23 cellular contexts compared by ENCODE assay signal in genomic region chr9:85964526-85964925, GRCh38. TPM values are rescaled to one million over a fixed set of nuclear protein-coding genes. Genes with fewer than 3 reads are reported as not detected.
DNase-seq lines count a peak whose midpoint lies in the region; ATAC-seq, FAIRE-seq and TF ChIP-seq lines count a peak whose summit lies in the region.
"Had no signal": no experiment of that assay in that cellular context is flagged by ENCODE, and none has a peak within 500 bp of the region (broad histone marks: within the 10 kb centered on the region; RNA-seq: fewer than 3 reads in every experiment).

No MANE protein-coding gene starts in this region.

- H2BK5ac ChIP-seq in H9 (ENCODE audit: insufficient read length, low read length) = no peak overlapping the region

- no peak overlapping the region for H3K14ac ChIP-seq in H9 (ENCODE audit: insufficient read depth, low read length)

- H3K4me3 Mint-ChIP-seq in activated CD8-positive, alpha-beta memory T cell treated with anti-CD3 and anti-CD28 coated beads, Interleukin-2, amount 10 ng/mL, durations not matched to agents 7 days and 5 days = no peak overlapping the region
- no peak overlapping the region for H3K4me3 Mint-ChIP-seq in H9
- H3K4me3 Mint-ChIP-seq in WTC11 = no peak overlapping the region
- H3K4me3 Mint-ChIP-seq: CD4-positive, CD25-positive, alpha-beta regulatory T cell; CD8-positive, alpha-beta memory T cell; HFFc6; IgD-negative memory B cell had no signal

- no peak overlapping the region for H3K56ac ChIP-seq in H9 (ENCODE audit: insufficient read length, low read depth, low read length)

- no peak for ATAC-seq in activated CD8-positive, alpha-beta memory T cell treated with anti-CD3 and anti-CD28 coated beads, Interleukin-2, amount 10 ng/mL, durations not matched to agents 7 days and 5 days
- no peak for ATAC-seq in WTC11
- ATAC-seq in K562 = no peak
- ATAC-seq: HCT116 had no signal

- no peak overlapping the region for H4K5ac ChIP-seq in H9 (ENCODE audit: insufficient read length, low read depth, low read length)

- no peak overlapping the region for H3T11ph ChIP-seq in H9 (ENCODE audit: low read length)

- no peaks in the 10 kb centered on the region for H3K9me3 Mint-ChIP-seq in activated CD8-positive, alpha-beta memory T cell treated with anti-CD3 and anti-CD28 coated beads, Interleukin-2, amount 10 ng/mL, durations not matched to agents 7 days and 5 days (ENCODE audit: low read depth)
- H3K9me3 Mint-ChIP-seq in H9 (no peaks in the 10 kb centered on the region), WTC11 (no peaks in the 10 kb centered on the region)
- H3K9me3 Mint-ChIP-seq: CD4-positive, CD25-positive, alpha-beta regulatory T cell; CD8-positive, alpha-beta memory T cell; HFFc6; IgD-negative memory B cell had no signal

- intact Hi-C loops in K562 (cut with micrococcal nuclease) (no loop called here), cardiac septum (cut with DNase I) (no loop called here)

- no peak for DNase-seq in activated CD8-positive, alpha-beta memory T cell treated with anti-CD3 and anti-CD28 coated beads, Interleukin-2, amount 10 ng/mL, durations not matched to agents 7 days and 5 days
- DNase-seq in activated CD8-positive, alpha-beta memory T cell treated with anti-CD3 and anti-CD28 coated beads, Interleukin-2, amount 50 U/mL, for 48 hours = no peak
- DNase-seq in H9 (no peak), WTC11 (ENCODE audit: low spot score) (no peak), K562 (ENCODE audit: extremely low read depth in 1 of 4, low spot score in 3 of 4) (no peak), ureter (ENCODE audit: low spot score) (no peak), cardiac septum (ENCODE audit: low spot score) (no peak), SHP77 treated with DMSO at 0.1 percent for 48 hours (lab: John Stamatoyannopoulos, UW) (no peak)
- DNase-seq: ACHN; BE2C; C1 segment of cervical spinal cord; CD4-positive, CD25-positive, alpha-beta regulatory T cell; CD8-positive, alpha-beta memory T cell; COR-L47; GM23248; HFFc6 had no signal

- H3K27ac Mint-ChIP-seq in activated CD8-positive, alpha-beta memory T cell treated with anti-CD3 and anti-CD28 coated beads, Interleukin-2, amount 10 ng/mL, durations not matched to agents 7 days and 5 days = peak overlapping the region; percentile 2
- H3K27ac Mint-ChIP-seq in H9 (peak overlapping the region in 2 of 3 experiments; percentile 36 to 37; a peak in 3 of 7 replicates), WTC11 (peak overlapping the region; percentile 67)
- H3K27ac Mint-ChIP-seq: CD4-positive, CD25-positive, alpha-beta regulatory T cell; HFFc6; IgD-negative memory B cell had no signal

- H2AFZ ChIP-seq in H9 (ENCODE audit: low read length) (no peak overlapping the region), K562 (ENCODE audit: low read depth, low read length) (no peak overlapping the region)
- H2AFZ ChIP-seq: GM23248 had no signal

- no peaks in the 10 kb centered on the region for H3K23me2 ChIP-seq in H9 (ENCODE audit: insufficient read length, low read depth, low read length, poor library complexity, severe bottlenecking)

- no peak for FAIRE-seq in K562 (lab: Jason Lieb, UNC)
- FAIRE-seq: A204.1, D721Med, G401.6, GM18507 had no signal

- H3K9ac ChIP-seq in H9 (ENCODE audit: extremely low read depth, insufficient read length, low read length) (no peak overlapping the region), K562 (ENCODE audit: insufficient read depth in 1 of 2, low read depth in 2 of 2, low read length in 2 of 2) (no peak overlapping the region)
- H3K9ac ChIP-seq: GM23248 had no signal

- no peak for TF ChIP-seq RAD21 in K562 (CRISPR knock-in tag; conservative IDR thresholded peaks at IDR 0.05 in 1 of 2, IDR thresholded peaks at IDR 0.05 in 1 of 2)

- no CpG with 5 or more reads among the region's 3 CpGs for WGBS in H9 (ENCODE audit: extremely low coverage, insufficient read length, low lambda C conversion rate)
- 85% methylated on average over 3 of the region's 3 CpGs for WGBS in K562 (ENCODE audit: insufficient coverage, low coverage, missing lambda C conversion rate)

- no peaks in the 10 kb centered on the region for H3K9me3 ChIP-seq in H9 (ENCODE audit: control insufficient read depth, low read depth, low read length)
- no peaks in the 10 kb centered on the region for H3K9me3 ChIP-seq in K562 (replicated peaks; ENCODE audit: control insufficient read depth, insufficient read depth, low read depth, low read length)
- H3K9me3 ChIP-seq: BE2C had no signal

- TF ChIP-seq CTCF in H9 (conservative IDR thresholded peaks at IDR 0.05) (no peak), WTC11 (IDR thresholded peaks at IDR 0.05) (no peak), K562 (IDR thresholded peaks at IDR 0.05 in 2 of 3, conservative IDR thresholded peaks at IDR 0.05 in 1 of 3; ENCODE audit: insufficient read depth in 2 of 3, low read depth in 1 of 3, low read length in 3 of 3) (no peak)

- H3K79me1 ChIP-seq in H9 (ENCODE audit: insufficient read depth, low read depth, low read length, poor library complexity, severe bottlenecking) = no peaks in the 10 kb centered on the region

- POLR2A ChIA-PET in WTC11 (lab: Charles Lee) (no interaction called here), K562 (lab: Yijun Ruan, JAX) (no interaction called here)

- no peaks in the 10 kb centered on the region for H4K20me1 ChIP-seq in H9 (ENCODE audit: control insufficient read depth, insufficient read depth, insufficient read length)
- H4K20me1 ChIP-seq in K562 (replicated peaks; ENCODE audit: control insufficient read depth, insufficient read depth, low read length) = no peaks in the 10 kb centered on the region

- no peaks in the 10 kb centered on the region for H3K27me3 ChIP-seq in H9 (ENCODE audit: insufficient read depth, low read length)
- H3K27me3 ChIP-seq in K562 (ENCODE audit: control insufficient read depth in 2 of 2, insufficient read depth in 2 of 2, low read length in 2 of 2) = no peaks in the 10 kb centered on the region
- H3K27me3 ChIP-seq: BE2C had no signal

- H3K23ac ChIP-seq in H9 (ENCODE audit: insufficient read length, low read depth, low read length) = no peak overlapping the region

- H3K36me3 ChIP-seq in K562 (ENCODE audit: control insufficient read depth, insufficient read depth, low read length) = peaks cover 66% of the 10 kb centered on the region; the same call in 2 of the 3 replicates

- H2BK20ac ChIP-seq in H9 (ENCODE audit: low read depth, low read length, poor library complexity, severe bottlenecking) = no peak overlapping the region

- TF ChIP-seq POLR2A in K562 (conservative IDR thresholded peaks at IDR 0.05) = no peak

- H2BK15ac ChIP-seq in H9 (ENCODE audit: low read depth, low read length) = no peak overlapping the region

- BruUV-seq in K562 (replicated peaks; lab: Mats Ljungman, UMichigan) = no TSS peak

- H3K4me1 Mint-ChIP-seq in activated CD8-positive, alpha-beta memory T cell treated with anti-CD3 and anti-CD28 coated beads, Interleukin-2, amount 10 ng/mL, durations not matched to agents 7 days and 5 days = peaks cover 12% of the 10 kb centered on the region
- peaks cover 0 to 2% of the 10 kb centered on the region in 2 experiments; a peak in 1 of 4 replicates for H3K4me1 Mint-ChIP-seq in H9
- H3K4me1 Mint-ChIP-seq in WTC11 = 0 out of 2 replicates have a peak, but pooled peaks cover 2% of the 10 kb centered on the region
- H3K4me1 Mint-ChIP-seq: IgD-negative memory B cell had no signal

- H4K91ac ChIP-seq in H9 (ENCODE audit: insufficient read length, low read depth, low read length) = no peak overlapping the region

- no peak overlapping the region for H2AK5ac ChIP-seq in H9 (ENCODE audit: insufficient read length, low read length)

- no peak overlapping the region for H4K8ac ChIP-seq in H9 (replicated peaks; ENCODE audit: insufficient read length, low read depth, low read length)

- H3K79me2 ChIP-seq in H9 (ENCODE audit: insufficient read depth, low read length) = no peaks in the 10 kb centered on the region
- no peaks in the 10 kb centered on the region for H3K79me2 ChIP-seq in K562 (ENCODE audit: control insufficient read depth, insufficient read depth, low read length)

- H3K27ac ChIP-seq in H9 (ENCODE audit: insufficient read length, low read depth, low read length) (no peak overlapping the region), K562 (ENCODE audit: extremely low read depth, low read depth, low read length) (no peak overlapping the region)
- H3K27ac ChIP-seq: GM23248, HL-60 had no signal

- no peaks in the 10 kb centered on the region for H3K9me1 ChIP-seq in K562 (ENCODE audit: control insufficient read depth, insufficient read depth, low read length)

- H3K4me2 ChIP-seq in H9 (ENCODE audit: insufficient read depth, insufficient read length, low read length) = no peak overlapping the region
- no peak overlapping the region for H3K4me2 ChIP-seq in K562 (ENCODE audit: insufficient read depth, low read length)

- H3K4me3 ChIP-seq in K562 = no peak overlapping the region
- H3K4me3 ChIP-seq: GM23248 had no signal

- in situ Hi-C loops in K562 (cut with MboI) = no loop called here

- H2BK12ac ChIP-seq in H9 (ENCODE audit: insufficient read length, low read depth, low read length) = no peak overlapping the region

- no peak for TF ChIP-seq EP300 in K562 (IDR thresholded peaks at IDR 0.05; ENCODE audit: low read length)

- no peak overlapping the region for H3K4ac ChIP-seq in H9 (ENCODE audit: low read depth, low read length)

- CTCF ChIA-PET in activated CD8-positive, alpha-beta memory T cell treated with anti-CD3 and anti-CD28 coated beads, Interleukin-2, amount 10 ng/mL, durations not matched to agents 7 days and 5 days (lab: Charles Lee) = no interaction called here
- CTCF ChIA-PET in WTC11 (lab: Charles Lee) = no interaction called here
- CTCF ChIA-PET in K562 (lab: Yijun Ruan, JAX; ENCODE audit: low intra/inter-chr PET ratio) = interaction anchor here (0.6 kb wide), 1 partner anchor 27 kb away, joined by 6 read pairs; no protein-coding TSS in a partner anchor

- peaks cover 46% of the 10 kb centered on the region for H3K36me3 Mint-ChIP-seq in activated CD8-positive, alpha-beta memory T cell treated with anti-CD3 and anti-CD28 coated beads, Interleukin-2, amount 10 ng/mL, durations not matched to agents 7 days and 5 days
- peaks cover 16 to 65% (median 61%) of the 10 kb centered on the region in 3 experiments; a peak in 6 of 7 replicates for H3K36me3 Mint-ChIP-seq in H9 (ENCODE audit: insufficient read depth in 1 of 3, low read depth in 3 of 3)
- peaks cover 46% of the 10 kb centered on the region for H3K36me3 Mint-ChIP-seq in WTC11

- no peak overlapping the region for H2BK120ac ChIP-seq in H9 (ENCODE audit: low read depth, low read length, poor library complexity, severe bottlenecking)

- H3K4me1 ChIP-seq in H9 (ENCODE audit: insufficient read depth, low read length) = no peaks in the 10 kb centered on the region
- no peaks in the 10 kb centered on the region for H3K4me1 ChIP-seq in K562 (replicated peaks in 1 of 2; ENCODE audit: control insufficient read depth in 2 of 2, insufficient read depth in 2 of 2, low read length in 2 of 2)
- H3K4me1 ChIP-seq: BE2C had no signal

- no peak overlapping the region for H3K18ac ChIP-seq in H9 (ENCODE audit: insufficient read length, low read depth, low read length)

- H3K27me3 Mint-ChIP-seq in activated CD8-positive, alpha-beta memory T cell treated with anti-CD3 and anti-CD28 coated beads, Interleukin-2, amount 10 ng/mL, durations not matched to agents 7 days and 5 days = no peaks in the 10 kb centered on the region
- H3K27me3 Mint-ChIP-seq in H9 (ENCODE audit: low read depth) (no peaks in the 10 kb centered on the region), WTC11 (ENCODE audit: low read depth) (no peaks in the 10 kb centered on the region)
- H3K27me3 Mint-ChIP-seq: CD4-positive, CD25-positive, alpha-beta regulatory T cell; CD8-positive, alpha-beta memory T cell; IgD-negative memory B cell had no signal

RNA-seq across cellular contexts. Expression of gene NAA35, which starts 23.6 kb away (rescaled TPM):
- total RNA-seq in activated CD8-positive, alpha-beta memory T cell treated with anti-CD3 and anti-CD28 coated beads, Interleukin-2, amount 10 ng/mL, durations not matched to agents 7 days and 5 days = 10 to 100 TPM; 25.5 to 27.7 TPM
- total RNA-seq in H9 (2021) = 36.6 and 38.6 TPM in 2 replicates
- 30.9 to 34.7 TPM (median 31.0 TPM) in 3 replicates for total RNA-seq in WTC11 (2021)
- 15.6 and 50.6 TPM in 2 replicates for total RNA-seq in K562 (2011; cell fraction: chromatin; rRNA removed; ENCODE audit: low replicate concordance)
- total RNA-seq in K562 (2011; cell fraction: nucleolus; rRNA removed) = 9.7 and 12.0 TPM in 2 replicates
- total RNA-seq in K562 (2011; cell fraction: nucleoplasm; rRNA removed) = 18.5 and 21.4 TPM in 2 replicates
- total RNA-seq in K562 (2014; rRNA removed) = 14.7 and 17.7 TPM in 2 replicates
- total RNA-seq in K562 (2014; rRNA removed; fragmentation: Illumina TruSeq; extraction: Trizol) = 31.4 and 37.9 TPM in 2 replicates
- total RNA-seq in K562 (2015; rRNA removed; fragmentation: Illumina TruSeq; extraction: Trizol) = 27.4 and 30.3 TPM in 2 replicates
- 27.4 and 29.0 TPM in 2 replicates for total RNA-seq in K562 (2021)
- polyA plus RNA-seq in K562 (2011; rRNA removed) = 36.6 and 43.9 TPM in 2 replicates
- polyA plus RNA-seq in K562 (2011; cell fraction: cytosol; rRNA removed) = 10.2 and 16.4 TPM in 2 replicates
- polyA plus RNA-seq in K562 (2011; cell fraction: nucleus; rRNA removed) = 31.2 and 46.7 TPM in 2 replicates
- polyA plus RNA-seq in K562 (2012) = 16.1 and 23.1 TPM in 2 replicates
- polyA plus RNA-seq in K562 (2014; fragmentation: Illumina TruSeq; extraction: Trizol) = 30.7 and 34.8 TPM in 2 replicates
- 10 to 100 TPM; 22.1 to 23.6 TPM for polyA plus RNA-seq in K562 (2014; fragmentation: Nextera tagmentation; extraction: Ambion mirVana)
- 22.2 and 22.9 TPM in 2 replicates for polyA plus RNA-seq in K562 (2014; rRNA removed)
- polyA minus RNA-seq in K562 (2011; rRNA and poly(A)+ RNA removed) = 38.1 and 41.5 TPM in 2 replicates
- polyA minus RNA-seq in K562 (2011; cell fraction: cytosol; rRNA and poly(A)+ RNA removed) = 11.6 and 13.8 TPM in 2 replicates
- polyA minus RNA-seq in K562 (2011; cell fraction: nucleus; rRNA and poly(A)+ RNA removed) = 13.2 and 24.5 TPM in 2 replicates
- 30.3 TPM for total RNA-seq in ureter
- total RNA-seq in cardiac septum = 21.0 TPM

Comparison
In these comparisons a context has a peak if more than half of its experiments do, and no peak if none do; other contexts are left out.
1. H3K27ac Mint-ChIP-seq: peak in every context shown above with its lines; median percentile 67 in WTC11; 36 in H9; 2 in activated CD8-positive, alpha-beta memory T cell treated with anti-CD3 and anti-CD28 coated beads, Interleukin-2, amount 10 ng/mL, durations not matched to agents 7 days and 5 days.